In the genomic region with DNA sequence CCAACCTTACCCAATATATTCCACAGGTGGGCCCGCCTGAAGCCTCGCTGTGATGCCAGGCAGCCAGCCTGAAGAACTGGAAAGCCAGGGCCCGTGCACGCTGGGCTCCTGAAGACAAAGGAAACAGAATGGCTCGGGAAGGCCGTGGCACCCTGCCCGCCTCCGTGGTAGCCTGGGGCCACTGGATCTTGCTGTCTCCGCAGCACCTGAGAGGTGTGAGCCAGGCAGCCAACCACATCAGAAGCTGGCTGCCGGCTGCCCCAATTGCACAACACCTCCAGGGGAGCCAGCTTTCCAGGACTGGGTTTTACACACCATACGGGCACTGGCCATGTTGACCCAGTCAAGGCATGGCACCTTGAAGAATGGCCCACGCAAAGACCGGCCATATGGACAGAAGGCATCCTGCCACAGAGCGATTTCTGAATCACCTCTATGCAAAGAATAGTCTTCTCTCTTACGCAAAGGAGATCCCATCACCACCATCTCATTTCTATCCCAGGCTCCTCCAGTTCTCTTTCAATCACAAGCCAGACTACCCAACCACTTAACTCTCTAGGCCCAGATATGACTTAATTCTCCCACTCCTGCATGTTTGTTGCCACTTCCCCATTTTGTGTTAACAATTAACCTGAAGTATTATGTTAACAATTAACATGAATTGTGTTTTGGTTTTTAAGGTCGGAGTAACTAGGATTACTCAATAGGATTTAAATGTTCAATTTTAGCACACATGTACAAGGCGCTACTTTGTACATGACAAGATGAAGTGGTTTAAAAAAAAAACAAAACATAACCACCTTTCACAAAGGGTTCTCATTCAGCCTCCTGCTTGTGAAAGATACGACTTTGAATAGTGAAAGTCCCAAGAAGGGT, we compare ENCODE assay signal across 1 cellular context.
TF ChIP-seq lines count a peak whose summit lies in the region.

No MANE protein-coding gene starts in this region.

TF ChIP-seq in GM12878, 131 proteins besides CTCF, POLR2A, EP300 and RAD21 (continued from another document and continues in another):
- TF ChIP-seq, protein P1, sequence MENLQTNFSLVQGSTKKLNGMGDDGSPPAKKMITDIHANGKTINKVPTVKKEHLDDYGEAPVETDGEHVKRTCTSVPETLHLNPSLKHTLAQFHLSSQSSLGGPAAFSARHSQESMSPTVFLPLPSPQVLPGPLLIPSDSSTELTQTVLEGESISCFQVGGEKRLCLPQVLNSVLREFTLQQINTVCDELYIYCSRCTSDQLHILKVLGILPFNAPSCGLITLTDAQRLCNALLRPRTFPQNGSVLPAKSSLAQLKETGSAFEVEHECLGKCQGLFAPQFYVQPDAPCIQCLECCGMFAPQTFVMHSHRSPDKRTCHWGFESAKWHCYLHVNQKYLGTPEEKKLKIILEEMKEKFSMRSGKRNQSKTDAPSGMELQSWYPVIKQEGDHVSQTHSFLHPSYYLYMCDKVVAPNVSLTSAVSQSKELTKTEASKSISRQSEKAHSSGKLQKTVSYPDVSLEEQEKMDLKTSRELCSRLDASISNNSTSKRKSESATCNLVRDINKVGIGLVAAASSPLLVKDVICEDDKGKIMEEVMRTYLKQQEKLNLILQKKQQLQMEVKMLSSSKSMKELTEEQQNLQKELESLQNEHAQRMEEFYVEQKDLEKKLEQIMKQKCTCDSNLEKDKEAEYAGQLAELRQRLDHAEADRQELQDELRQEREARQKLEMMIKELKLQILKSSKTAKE (IDR thresholded peaks at IDR 0.05; ENCODE audit: low read depth, poor library complexity, severe bottlenecking): peak; percentile 74
- TF ChIP-seq STAT1 (conservative IDR thresholded peaks at IDR 0.05) (no peak), SRF (IDR thresholded peaks at IDR 0.05; ENCODE audit: low read depth in 2 of 2, low read length in 2 of 2) (no peak), TCF12 (IDR thresholded peaks at IDR 0.05; ENCODE audit: low read depth, low read length) (no peak), HDGF (IDR thresholded peaks at IDR 0.05) (no peak), IKZF1 (conservative IDR thresholded peaks at IDR 0.05) (no peak; the same call in 1 of the 2 replicates), RB1 (IDR thresholded peaks at IDR 0.05; ENCODE audit: borderline replicate concordance) (no peak), TAF1 (IDR thresholded peaks at IDR 0.05; ENCODE audit: borderline replicate concordance, low read depth, low read length) (no peak), ZNF622 (IDR thresholded peaks at IDR 0.05) (no peak), CBX5 (IDR thresholded peaks at IDR 0.05; ENCODE audit: low read depth) (no peak), CHD4 (IDR thresholded peaks at IDR 0.05) (no peak), BACH1 (IDR thresholded peaks at IDR 0.05; ENCODE audit: borderline replicate concordance) (peak; percentile 33; the same call in 1 of the 2 replicates), SUZ12 (IDR thresholded peaks at IDR 0.05; ENCODE audit: unreplicated experiment) (no peak), ZZZ3 (IDR thresholded peaks at IDR 0.05; ENCODE audit: control insufficient read depth, insufficient read length, low read depth) (no peak), FOXK2 (IDR thresholded peaks at IDR 0.05) (no peak), SUPT20H (IDR thresholded peaks at IDR 0.05; ENCODE audit: borderline replicate concordance, control insufficient read depth, low read depth, low read length) (no peak), SMAD5 (IDR thresholded peaks at IDR 0.05; ENCODE audit: low read depth) (no peak), PML (IDR thresholded peaks at IDR 0.05; ENCODE audit: low read length) (no peak), NR2F1 (conservative IDR thresholded peaks at IDR 0.05) (no peak; the same call in 1 of the 2 replicates), MEF2A (IDR thresholded peaks at IDR 0.05; ENCODE audit: insufficient read depth, low read depth, low read length) (no peak), BMI1 (IDR thresholded peaks at IDR 0.05; ENCODE audit: borderline replicate concordance) (no peak; the same call in 1 of the 2 replicates), CREM (IDR thresholded peaks at IDR 0.05; ENCODE audit: low read depth) (no peak; the same call in 1 of the 2 replicates), YY1 (IDR thresholded peaks at IDR 0.05; ENCODE audit: low read depth, low read length) (no peak), SMAD1 (IDR thresholded peaks at IDR 0.05; ENCODE audit: low read depth, partially characterized antibody) (no peak), YBX1 (IDR thresholded peaks at IDR 0.05) (no peak), MTA3 (IDR thresholded peaks at IDR 0.05; ENCODE audit: borderline replicate concordance, low read length) (no peak), DPF2 (IDR thresholded peaks at IDR 0.05) (peak; percentile 65; the same call in 1 of the 2 replicates), POU2F2 (IDR thresholded peaks at IDR 0.05; ENCODE audit: borderline replicate concordance, low read depth, low read length) (peak; percentile 29; the same call in 1 of the 3 replicates), EGR1 (IDR thresholded peaks at IDR 0.05; ENCODE audit: borderline replicate concordance in 1 of 2, low read depth in 2 of 2, low read length in 2 of 2) (no peak)
- TF ChIP-seq, protein P2, sequence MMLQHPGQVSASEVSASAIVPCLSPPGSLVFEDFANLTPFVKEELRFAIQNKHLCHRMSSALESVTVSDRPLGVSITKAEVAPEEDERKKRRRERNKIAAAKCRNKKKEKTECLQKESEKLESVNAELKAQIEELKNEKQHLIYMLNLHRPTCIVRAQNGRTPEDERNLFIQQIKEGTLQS (IDR thresholded peaks at IDR 0.05; ENCODE audit: borderline replicate concordance, extremely low read depth, low read depth, low read length): no peak
- TF ChIP-seq, protein P3, sequence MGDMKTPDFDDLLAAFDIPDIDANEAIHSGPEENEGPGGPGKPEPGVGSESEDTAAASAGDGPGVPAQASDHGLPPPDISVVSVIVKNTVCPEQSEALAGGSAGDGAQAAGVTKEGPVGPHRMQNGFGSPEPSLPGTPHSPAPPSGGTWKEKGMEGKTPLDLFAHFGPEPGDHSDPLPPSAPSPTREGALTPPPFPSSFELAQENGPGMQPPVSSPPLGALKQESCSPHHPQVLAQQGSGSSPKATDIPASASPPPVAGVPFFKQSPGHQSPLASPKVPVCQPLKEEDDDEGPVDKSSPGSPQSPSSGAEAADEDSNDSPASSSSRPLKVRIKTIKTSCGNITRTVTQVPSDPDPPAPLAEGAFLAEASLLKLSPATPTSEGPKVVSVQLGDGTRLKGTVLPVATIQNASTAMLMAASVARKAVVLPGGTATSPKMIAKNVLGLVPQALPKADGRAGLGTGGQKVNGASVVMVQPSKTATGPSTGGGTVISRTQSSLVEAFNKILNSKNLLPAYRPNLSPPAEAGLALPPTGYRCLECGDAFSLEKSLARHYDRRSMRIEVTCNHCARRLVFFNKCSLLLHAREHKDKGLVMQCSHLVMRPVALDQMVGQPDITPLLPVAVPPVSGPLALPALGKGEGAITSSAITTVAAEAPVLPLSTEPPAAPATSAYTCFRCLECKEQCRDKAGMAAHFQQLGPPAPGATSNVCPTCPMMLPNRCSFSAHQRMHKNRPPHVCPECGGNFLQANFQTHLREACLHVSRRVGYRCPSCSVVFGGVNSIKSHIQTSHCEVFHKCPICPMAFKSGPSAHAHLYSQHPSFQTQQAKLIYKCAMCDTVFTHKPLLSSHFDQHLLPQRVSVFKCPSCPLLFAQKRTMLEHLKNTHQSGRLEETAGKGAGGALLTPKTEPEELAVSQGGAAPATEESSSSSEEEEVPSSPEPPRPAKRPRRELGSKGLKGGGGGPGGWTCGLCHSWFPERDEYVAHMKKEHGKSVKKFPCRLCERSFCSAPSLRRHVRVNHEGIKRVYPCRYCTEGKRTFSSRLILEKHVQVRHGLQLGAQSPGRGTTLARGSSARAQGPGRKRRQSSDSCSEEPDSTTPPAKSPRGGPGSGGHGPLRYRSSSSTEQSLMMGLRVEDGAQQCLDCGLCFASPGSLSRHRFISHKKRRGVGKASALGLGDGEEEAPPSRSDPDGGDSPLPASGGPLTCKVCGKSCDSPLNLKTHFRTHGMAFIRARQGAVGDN (IDR thresholded peaks at IDR 0.05): no peak; the same call in 1 of the 2 replicates
- TF ChIP-seq, protein P4, sequence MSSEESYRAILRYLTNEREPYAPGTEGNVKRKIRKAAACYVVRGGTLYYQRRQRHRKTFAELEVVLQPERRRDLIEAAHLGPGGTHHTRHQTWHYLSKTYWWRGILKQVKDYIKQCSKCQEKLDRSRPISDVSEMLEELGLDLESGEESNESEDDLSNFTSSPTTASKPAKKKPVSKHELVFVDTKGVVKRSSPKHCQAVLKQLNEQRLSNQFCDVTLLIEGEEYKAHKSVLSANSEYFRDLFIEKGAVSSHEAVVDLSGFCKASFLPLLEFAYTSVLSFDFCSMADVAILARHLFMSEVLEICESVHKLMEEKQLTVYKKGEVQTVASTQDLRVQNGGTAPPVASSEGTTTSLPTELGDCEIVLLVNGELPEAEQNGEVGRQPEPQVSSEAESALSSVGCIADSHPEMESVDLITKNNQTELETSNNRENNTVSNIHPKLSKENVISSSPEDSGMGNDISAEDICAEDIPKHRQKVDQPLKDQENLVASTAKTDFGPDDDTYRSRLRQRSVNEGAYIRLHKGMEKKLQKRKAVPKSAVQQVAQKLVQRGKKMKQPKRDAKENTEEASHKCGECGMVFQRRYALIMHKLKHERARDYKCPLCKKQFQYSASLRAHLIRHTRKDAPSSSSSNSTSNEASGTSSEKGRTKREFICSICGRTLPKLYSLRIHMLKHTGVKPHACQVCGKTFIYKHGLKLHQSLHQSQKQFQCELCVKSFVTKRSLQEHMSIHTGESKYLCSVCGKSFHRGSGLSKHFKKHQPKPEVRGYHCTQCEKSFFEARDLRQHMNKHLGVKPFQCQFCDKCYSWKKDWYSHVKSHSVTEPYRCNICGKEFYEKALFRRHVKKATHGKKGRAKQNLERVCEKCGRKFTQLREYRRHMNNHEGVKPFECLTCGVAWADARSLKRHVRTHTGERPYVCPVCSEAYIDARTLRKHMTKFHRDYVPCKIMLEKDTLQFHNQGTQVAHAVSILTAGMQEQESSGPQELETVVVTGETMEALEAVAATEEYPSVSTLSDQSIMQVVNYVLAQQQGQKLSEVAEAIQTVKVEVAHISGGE (CRISPR knock-in tag; IDR thresholded peaks at IDR 0.05): no peak
- TF ChIP-seq, protein P5, sequence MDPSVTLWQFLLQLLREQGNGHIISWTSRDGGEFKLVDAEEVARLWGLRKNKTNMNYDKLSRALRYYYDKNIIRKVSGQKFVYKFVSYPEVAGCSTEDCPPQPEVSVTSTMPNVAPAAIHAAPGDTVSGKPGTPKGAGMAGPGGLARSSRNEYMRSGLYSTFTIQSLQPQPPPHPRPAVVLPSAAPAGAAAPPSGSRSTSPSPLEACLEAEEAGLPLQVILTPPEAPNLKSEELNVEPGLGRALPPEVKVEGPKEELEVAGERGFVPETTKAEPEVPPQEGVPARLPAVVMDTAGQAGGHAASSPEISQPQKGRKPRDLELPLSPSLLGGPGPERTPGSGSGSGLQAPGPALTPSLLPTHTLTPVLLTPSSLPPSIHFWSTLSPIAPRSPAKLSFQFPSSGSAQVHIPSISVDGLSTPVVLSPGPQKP (IDR thresholded peaks at IDR 0.05; ENCODE audit: low read depth, low read length): no peak
- TF ChIP-seq, protein P6, sequence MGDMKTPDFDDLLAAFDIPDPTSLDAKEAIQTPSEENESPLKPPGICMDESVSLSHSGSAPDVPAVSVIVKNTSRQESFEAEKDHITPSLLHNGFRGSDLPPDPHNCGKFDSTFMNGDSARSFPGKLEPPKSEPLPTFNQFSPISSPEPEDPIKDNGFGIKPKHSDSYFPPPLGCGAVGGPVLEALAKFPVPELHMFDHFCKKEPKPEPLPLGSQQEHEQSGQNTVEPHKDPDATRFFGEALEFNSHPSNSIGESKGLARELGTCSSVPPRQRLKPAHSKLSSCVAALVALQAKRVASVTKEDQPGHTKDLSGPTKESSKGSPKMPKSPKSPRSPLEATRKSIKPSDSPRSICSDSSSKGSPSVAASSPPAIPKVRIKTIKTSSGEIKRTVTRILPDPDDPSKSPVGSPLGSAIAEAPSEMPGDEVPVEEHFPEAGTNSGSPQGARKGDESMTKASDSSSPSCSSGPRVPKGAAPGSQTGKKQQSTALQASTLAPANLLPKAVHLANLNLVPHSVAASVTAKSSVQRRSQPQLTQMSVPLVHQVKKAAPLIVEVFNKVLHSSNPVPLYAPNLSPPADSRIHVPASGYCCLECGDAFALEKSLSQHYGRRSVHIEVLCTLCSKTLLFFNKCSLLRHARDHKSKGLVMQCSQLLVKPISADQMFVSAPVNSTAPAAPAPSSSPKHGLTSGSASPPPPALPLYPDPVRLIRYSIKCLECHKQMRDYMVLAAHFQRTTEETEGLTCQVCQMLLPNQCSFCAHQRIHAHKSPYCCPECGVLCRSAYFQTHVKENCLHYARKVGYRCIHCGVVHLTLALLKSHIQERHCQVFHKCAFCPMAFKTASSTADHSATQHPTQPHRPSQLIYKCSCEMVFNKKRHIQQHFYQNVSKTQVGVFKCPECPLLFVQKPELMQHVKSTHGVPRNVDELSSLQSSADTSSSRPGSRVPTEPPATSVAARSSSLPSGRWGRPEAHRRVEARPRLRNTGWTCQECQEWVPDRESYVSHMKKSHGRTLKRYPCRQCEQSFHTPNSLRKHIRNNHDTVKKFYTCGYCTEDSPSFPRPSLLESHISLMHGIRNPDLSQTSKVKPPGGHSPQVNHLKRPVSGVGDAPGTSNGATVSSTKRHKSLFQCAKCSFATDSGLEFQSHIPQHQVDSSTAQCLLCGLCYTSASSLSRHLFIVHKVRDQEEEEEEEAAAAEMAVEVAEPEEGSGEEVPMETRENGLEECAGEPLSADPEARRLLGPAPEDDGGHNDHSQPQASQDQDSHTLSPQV (IDR thresholded peaks at IDR 0.05): no peak
- TF ChIP-seq, protein P7, sequence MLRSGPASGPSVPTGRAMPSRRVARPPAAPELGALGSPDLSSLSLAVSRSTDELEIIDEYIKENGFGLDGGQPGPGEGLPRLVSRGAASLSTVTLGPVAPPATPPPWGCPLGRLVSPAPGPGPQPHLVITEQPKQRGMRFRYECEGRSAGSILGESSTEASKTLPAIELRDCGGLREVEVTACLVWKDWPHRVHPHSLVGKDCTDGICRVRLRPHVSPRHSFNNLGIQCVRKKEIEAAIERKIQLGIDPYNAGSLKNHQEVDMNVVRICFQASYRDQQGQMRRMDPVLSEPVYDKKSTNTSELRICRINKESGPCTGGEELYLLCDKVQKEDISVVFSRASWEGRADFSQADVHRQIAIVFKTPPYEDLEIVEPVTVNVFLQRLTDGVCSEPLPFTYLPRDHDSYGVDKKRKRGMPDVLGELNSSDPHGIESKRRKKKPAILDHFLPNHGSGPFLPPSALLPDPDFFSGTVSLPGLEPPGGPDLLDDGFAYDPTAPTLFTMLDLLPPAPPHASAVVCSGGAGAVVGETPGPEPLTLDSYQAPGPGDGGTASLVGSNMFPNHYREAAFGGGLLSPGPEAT (IDR thresholded peaks at IDR 0.05; ENCODE audit: low read depth): peak; percentile 85
- TF ChIP-seq, protein P8, sequence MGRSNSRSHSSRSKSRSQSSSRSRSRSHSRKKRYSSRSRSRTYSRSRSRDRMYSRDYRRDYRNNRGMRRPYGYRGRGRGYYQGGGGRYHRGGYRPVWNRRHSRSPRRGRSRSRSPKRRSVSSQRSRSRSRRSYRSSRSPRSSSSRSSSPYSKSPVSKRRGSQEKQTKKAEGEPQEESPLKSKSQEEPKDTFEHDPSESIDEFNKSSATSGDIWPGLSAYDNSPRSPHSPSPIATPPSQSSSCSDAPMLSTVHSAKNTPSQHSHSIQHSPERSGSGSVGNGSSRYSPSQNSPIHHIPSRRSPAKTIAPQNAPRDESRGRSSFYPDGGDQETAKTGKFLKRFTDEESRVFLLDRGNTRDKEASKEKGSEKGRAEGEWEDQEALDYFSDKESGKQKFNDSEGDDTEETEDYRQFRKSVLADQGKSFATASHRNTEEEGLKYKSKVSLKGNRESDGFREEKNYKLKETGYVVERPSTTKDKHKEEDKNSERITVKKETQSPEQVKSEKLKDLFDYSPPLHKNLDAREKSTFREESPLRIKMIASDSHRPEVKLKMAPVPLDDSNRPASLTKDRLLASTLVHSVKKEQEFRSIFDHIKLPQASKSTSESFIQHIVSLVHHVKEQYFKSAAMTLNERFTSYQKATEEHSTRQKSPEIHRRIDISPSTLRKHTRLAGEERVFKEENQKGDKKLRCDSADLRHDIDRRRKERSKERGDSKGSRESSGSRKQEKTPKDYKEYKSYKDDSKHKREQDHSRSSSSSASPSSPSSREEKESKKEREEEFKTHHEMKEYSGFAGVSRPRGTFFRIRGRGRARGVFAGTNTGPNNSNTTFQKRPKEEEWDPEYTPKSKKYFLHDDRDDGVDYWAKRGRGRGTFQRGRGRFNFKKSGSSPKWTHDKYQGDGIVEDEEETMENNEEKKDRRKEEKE (IDR thresholded peaks at IDR 0.05): no peak
